9 cellular contexts compared by ENCODE assay signal in the genomic region with DNA sequence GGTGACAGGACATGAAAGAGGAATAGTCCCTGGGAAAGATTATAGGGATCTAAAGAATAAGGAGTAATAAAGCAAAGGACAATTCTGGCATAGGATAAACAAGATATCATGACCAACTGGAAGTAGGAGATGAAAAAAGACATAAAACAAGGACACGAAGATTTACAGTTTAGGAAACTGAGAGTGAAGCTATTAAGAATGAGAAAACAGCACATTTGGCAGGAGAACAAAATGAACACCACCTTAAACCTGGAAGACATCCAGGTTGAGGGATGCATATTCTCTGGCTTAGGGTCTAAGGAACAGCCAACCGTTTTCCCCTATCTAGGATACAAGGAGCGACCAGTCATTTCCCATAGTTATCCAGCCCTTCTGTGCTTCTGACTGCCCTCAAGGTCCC. TPM values are rescaled to one million over a fixed set of nuclear protein-coding genes. Genes with fewer than 3 reads are reported as not detected.
A peak's percentile ranks its signal among the peaks of the same experiment; 100 is the strongest.
DNase-seq lines count a peak whose midpoint lies in the region; ATAC-seq and TF ChIP-seq lines count a peak whose summit lies in the region.
"Had no signal": no experiment of that assay in that cellular context is flagged by ENCODE, and none has a peak within 500 bp of the region (broad histone marks: within the 10 kb centered on the region; RNA-seq: fewer than 3 reads in every experiment).

No MANE protein-coding gene starts in this region.

- no peak for TF ChIP-seq CTCF in AG10803 (conservative IDR thresholded peaks at IDR 0.05; ENCODE audit: low read length)
- no peak for TF ChIP-seq CTCF in breast epithelium (IDR thresholded peaks at IDR 0.05)
- TF ChIP-seq CTCF in foreskin keratinocyte (conservative IDR thresholded peaks at IDR 0.05) = no peak

- no peak for TF ChIP-seq POLR2A in breast epithelium (IDR thresholded peaks at IDR 0.05)

- no peak for ATAC-seq in foreskin keratinocyte
- ATAC-seq in HG03460 (IDR thresholded peaks at IDR 0.05; ENCODE audit: unreplicated experiment) = no peak

- peak overlapping the region; percentile 93 for H3K4me3 ChIP-seq in AG10803 (ENCODE audit: low read length)
- H3K4me3 ChIP-seq in HUES64 (ENCODE audit: low read length) = peak overlapping the region; percentile 94
- peak overlapping the region in 2 of 3 donors; percentile 70 to 84 for H3K4me3 ChIP-seq in breast epithelium
- H3K4me3 ChIP-seq in muscle layer of duodenum (ENCODE audit: low read depth in 1 of 2, low read length in 2 of 2) = peak overlapping the region; percentile 45 to 94

- H3K27me3 ChIP-seq in HUES64 (ENCODE audit: insufficient read depth, low read length) (no peaks in the 10 kb centered on the region), breast epithelium (no peaks in the 10 kb centered on the region), muscle layer of duodenum (ENCODE audit: low read depth, low read length) (no peaks in the 10 kb centered on the region), foreskin keratinocyte (no peaks in the 10 kb centered on the region)

- peaks cover 12% of the 10 kb centered on the region for H3K36me3 ChIP-seq in HUES64 (ENCODE audit: insufficient read depth, low read length)
- no peaks in the 10 kb centered on the region for H3K36me3 ChIP-seq in breast epithelium
- H3K36me3 ChIP-seq in muscle layer of duodenum (ENCODE audit: control insufficient read depth in 1 of 2, insufficient read depth in 2 of 2, low read length in 2 of 2) = peaks cover 0 to 5% of the 10 kb centered on the region in 2 donors

- H3K9ac ChIP-seq in HUES64 (ENCODE audit: low read depth, low read length) = no peak overlapping the region

- WGBS in HUES64 = 84% methylated on average over 3 of the region's 3 CpGs

- no peak overlapping the region for H3K27ac ChIP-seq in HUES64 (ENCODE audit: low read depth, low read length)
- H3K27ac ChIP-seq in breast epithelium = no peak overlapping the region
- no peak overlapping the region for H3K27ac ChIP-seq in muscle layer of duodenum (ENCODE audit: low read length)
- H3K27ac ChIP-seq in foreskin keratinocyte = no peak overlapping the region

- H3K4me1 ChIP-seq in HUES64 (ENCODE audit: insufficient read depth, low read length) (peaks cover 13% of the 10 kb centered on the region), breast epithelium (peaks cover 0 to 5% of the 10 kb centered on the region in 2 donors), muscle layer of duodenum (ENCODE audit: control insufficient read depth in 1 of 2, insufficient read depth in 2 of 2, low read length in 2 of 2) (peaks cover 7 to 34% of the 10 kb centered on the region in 2 donors), foreskin keratinocyte (peaks cover 4% of the 10 kb centered on the region)

- H3K9me3 ChIP-seq in HUES64 (ENCODE audit: insufficient read depth, low read depth, low read length) (peaks cover 10% of the 10 kb centered on the region), breast epithelium (no peaks in the 10 kb centered on the region), muscle layer of duodenum (ENCODE audit: control insufficient read depth in 1 of 2, low read length in 2 of 2) (no peaks in the 10 kb centered on the region)

- intact Hi-C loops in breast epithelium (cut with DNase I; ENCODE audit: low total_unique reads) = no loop called here

- no peak for DNase-seq in AG10803 (ENCODE audit: low read depth)
- DNase-seq in breast epithelium (ENCODE audit: low spot score in 2 of 2) = no peak
- no peak for DNase-seq in foreskin keratinocyte
- no peak for DNase-seq in DMS114 treated with DMSO at 0.1 percent for 48 hours (lab: John Stamatoyannopoulos, UW; ENCODE audit: unreplicated experiment)
- DNase-seq in superior temporal gyrus (ENCODE audit: extremely low spot score) = no peak
- DNase-seq: hypothalamus had no signal

RNA-seq across cellular contexts. Expression of a gene that starts 1.9 kb away (rescaled TPM):
- polyA plus RNA-seq in HUES64 (2013, experiment 1 of 2) = 12.6 TPM
- polyA plus RNA-seq in HUES64 (2013, experiment 2 of 2) = 12.5 TPM
- total RNA-seq in breast epithelium (10 to 100 TPM; 39.7 to 64.1 (median 41.1) TPM), foreskin keratinocyte (28.2 and 31.9 TPM in 2 replicates)
- 3.6 and 3.7 TPM in 2 replicates for polyA plus RNA-seq in foreskin keratinocyte
